9 cellular contexts compared by ENCODE assay signal in the genomic region with DNA sequence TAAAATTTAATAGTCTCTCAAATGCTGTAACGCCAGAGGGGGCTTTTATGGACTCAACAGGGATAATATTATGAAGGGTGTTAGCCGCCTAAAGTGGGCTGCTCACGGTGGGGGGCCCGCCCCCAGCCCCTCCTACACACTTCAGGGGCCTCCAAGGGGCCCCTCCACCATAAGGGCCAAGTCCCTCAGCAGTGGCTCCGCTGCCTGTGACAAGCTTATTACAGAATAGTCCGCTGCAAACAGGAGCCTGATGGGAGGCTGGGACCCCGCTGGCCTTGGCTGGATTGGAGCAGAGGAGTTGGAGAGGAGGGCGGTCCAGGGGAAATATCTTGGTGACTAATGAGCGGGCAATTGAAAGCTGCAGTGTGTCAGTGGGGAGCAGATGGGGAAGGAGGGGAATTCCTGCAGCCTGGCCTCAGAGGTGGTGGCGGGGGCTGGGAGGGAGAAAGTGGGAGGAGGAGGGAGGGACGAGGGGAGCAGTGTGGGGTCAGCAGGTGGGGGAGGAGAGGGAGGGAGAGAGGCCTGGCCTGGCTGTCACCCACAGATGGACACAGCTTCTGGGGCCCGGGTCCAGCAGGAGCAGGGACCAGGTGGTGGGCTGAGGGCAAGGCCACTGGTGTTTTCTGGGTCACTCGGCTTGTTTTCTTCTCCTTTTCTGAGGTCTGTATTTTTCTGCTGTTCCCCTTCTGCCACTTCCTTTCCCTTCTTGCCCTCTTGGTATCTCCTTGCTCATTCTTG. TPM values are rescaled to one million over a fixed set of nuclear protein-coding genes. Genes with fewer than 3 reads are reported as not detected.
DNase-seq lines count a peak whose midpoint lies in the region; ATAC-seq and TF ChIP-seq lines count a peak whose summit lies in the region.
"Had no signal": no experiment of that assay in that cellular context is flagged by ENCODE, and none has a peak within 500 bp of the region (broad histone marks: within the 10 kb centered on the region; RNA-seq: fewer than 3 reads in every experiment).

No MANE protein-coding gene starts in this region.

- H4K20me1 ChIP-seq in smooth muscle cell (ENCODE audit: low read depth): no peaks in the 10 kb centered on the region

- peaks cover 10 to 53% (median 16%) of the 10 kb centered on the region in 5 donors for H3K27me3 Mint-ChIP-seq in naive thymus-derived CD8-positive, alpha-beta T cell

- H3K9ac ChIP-seq in smooth muscle cell (ENCODE audit: low read depth): peak overlapping the region; percentile 73

- no peaks in the 10 kb centered on the region for H3K36me3 ChIP-seq in smooth muscle cell (ENCODE audit: low read depth)
- H3K36me3 ChIP-seq: neutrophil, Peyer's patch had no signal

- peak; percentile 78 for DNase-seq in NCI-H226
- DNase-seq in fibroblast of the aortic adventitia (ENCODE audit: low read depth): peak; percentile 69
- peak; percentile 71 for DNase-seq in smooth muscle cell (lab: John Stamatoyannopoulos, UW; ENCODE audit: unreplicated experiment)
- no peak for DNase-seq in naive thymus-derived CD8-positive, alpha-beta T cell
- DNase-seq in SHP77 treated with DMSO at 0.1 percent for 48 hours (lab: John Stamatoyannopoulos, UW): no peak

- H3K9me3 ChIP-seq in smooth muscle cell (replicated peaks; ENCODE audit: low read depth): no peaks in the 10 kb centered on the region
- H3K9me3 ChIP-seq: neutrophil, Peyer's patch had no signal

- H3K27me3 ChIP-seq in smooth muscle cell (ENCODE audit: low read depth): peaks cover 5% of the 10 kb centered on the region
- H3K27me3 ChIP-seq: Peyer's patch had no signal

- no peak overlapping the region for H3K27ac Mint-ChIP-seq in naive thymus-derived CD8-positive, alpha-beta T cell

- H3K79me2 ChIP-seq in smooth muscle cell (ENCODE audit: low read depth): no peaks in the 10 kb centered on the region

- H2AFZ ChIP-seq in smooth muscle cell (ENCODE audit: low read depth): peak overlapping the region; percentile 32

- TF ChIP-seq CTCF in fibroblast of the aortic adventitia (IDR thresholded peaks at IDR 0.05; ENCODE audit: insufficient read depth, low read length) (no peak), smooth muscle cell (IDR thresholded peaks at IDR 0.05; ENCODE audit: borderline replicate concordance, insufficient read depth, poor library complexity, severe bottlenecking) (no peak)

- no peaks in the 10 kb centered on the region for H3K36me3 Mint-ChIP-seq in naive thymus-derived CD8-positive, alpha-beta T cell

- peak; percentile 57 for ATAC-seq in GM19025 (IDR thresholded peaks at IDR 0.05; ENCODE audit: low read depth, unreplicated experiment)
- ATAC-seq in naive thymus-derived CD8-positive, alpha-beta T cell: no peak
- no peak for ATAC-seq in HG03045 (IDR thresholded peaks at IDR 0.05; ENCODE audit: unreplicated experiment)

- H3K4me1 Mint-ChIP-seq in naive thymus-derived CD8-positive, alpha-beta T cell: no peaks in the 10 kb centered on the region

- H3K4me3 ChIP-seq in fibroblast of the aortic adventitia (ENCODE audit: low read depth, low read length): no peak overlapping the region
- H3K4me3 ChIP-seq in smooth muscle cell: no peak overlapping the region
- H3K4me3 ChIP-seq: Peyer's patch had no signal

- H3F3A ChIP-seq in smooth muscle cell (ENCODE audit: low read depth): peaks cover 8% of the 10 kb centered on the region

- peak overlapping the region; percentile 82 for H3K27ac ChIP-seq in smooth muscle cell (ENCODE audit: low read depth)
- H3K27ac ChIP-seq: neutrophil, Peyer's patch had no signal

- H3K4me3 Mint-ChIP-seq in naive thymus-derived CD8-positive, alpha-beta T cell: no peak overlapping the region

- no peaks in the 10 kb centered on the region for H3K9me3 Mint-ChIP-seq in naive thymus-derived CD8-positive, alpha-beta T cell

- POLR2A ChIA-PET in naive thymus-derived CD8-positive, alpha-beta T cell (lab: Charles Lee): no interaction called here

- H3K4me2 ChIP-seq in smooth muscle cell: peak overlapping the region; percentile 78

- WGBS in smooth muscle cell (ENCODE audit: low lambda C conversion rate): 8% methylated on average over 11 of the region's 13 CpGs

- H3K4me1 ChIP-seq in smooth muscle cell (ENCODE audit: low read depth): peaks cover 29% of the 10 kb centered on the region

RNA-seq across cellular contexts. Expression of a gene that starts 57.6 kb away (rescaled TPM):
- 0.41 and 2.9 TPM in 2 replicates for total RNA-seq in fibroblast of the aortic adventitia (ENCODE audit: low replicate concordance)
- 3.5 and 5.3 TPM in 2 replicates for total RNA-seq in smooth muscle cell
- 31.9 and 35.9 TPM in 2 replicates for polyA plus RNA-seq in smooth muscle cell
- total RNA-seq in naive thymus-derived CD8-positive, alpha-beta T cell: 1 to 10 TPM; 3.9 to 5.1 TPM
- under 1 TPM; 0.07 to 0.19 (median 0.15) TPM for polyA plus RNA-seq in naive thymus-derived CD8-positive, alpha-beta T cell

Comparison
In these comparisons a context has a peak if more than half of its experiments do, and no peak if none do; other contexts are left out.
1. DNase-seq: peak in NCI-H226 (single experiment), fibroblast of the aortic adventitia (single experiment) and smooth muscle cell (single experiment); none in naive thymus-derived CD8-positive, alpha-beta T cell (0 of 10) and SHP77 treated with DMSO at 0.1 percent for 48 hours (single experiment).